ENCODE assay signal across 29 cellular contexts in the genomic region with DNA sequence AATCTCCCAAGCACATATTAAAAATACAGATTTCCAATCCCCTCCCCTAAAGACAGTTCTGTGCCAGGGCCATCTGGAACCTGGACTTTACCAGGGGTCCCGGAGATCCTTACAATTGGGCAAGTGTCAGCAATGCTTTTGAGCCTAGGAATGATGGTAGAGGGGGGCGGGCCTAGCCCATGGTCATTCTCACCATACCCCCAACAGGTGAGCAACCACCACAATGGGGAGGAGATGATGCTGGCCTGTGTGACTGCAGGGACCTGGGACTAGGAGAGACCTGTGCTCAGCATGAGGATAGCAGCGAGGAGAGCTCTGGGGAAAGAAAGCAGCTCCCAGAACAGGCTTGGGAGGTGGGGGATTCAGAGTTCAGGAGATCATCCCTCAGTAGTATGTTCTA. TPM values are rescaled to one million over a fixed set of nuclear protein-coding genes. Genes with fewer than 3 reads are reported as not detected.
DNase-seq lines count a peak whose midpoint lies in the region; ATAC-seq and TF ChIP-seq lines count a peak whose summit lies in the region.
"Had no signal": no experiment of that assay in that cellular context is flagged by ENCODE, and none has a peak within 500 bp of the region (broad histone marks: within the 10 kb centered on the region; RNA-seq: fewer than 3 reads in every experiment).

No MANE protein-coding gene starts in this region.

- intact Hi-C loops in heart left ventricle (cut with DNase I) (loop anchor here in 2 of 10 donors (5.0 kb wide), 2 partner anchors 40 to 50 kb away; no protein-coding TSS in a partner anchor), Right ventricle myocardium superior (cut with DNase I) (no loop called here), upper lobe of right lung (cut with DNase I) (no loop called here)
- intact Hi-C loops in dendritic cell treated with granulocyte-macrophage colony-stimulating factor and Interleukin-4, amounts not matched to agents 40 ng/mL and 50 ng/mL, for 4 days (cut with micrococcal nuclease), result no loop called here

- TF ChIP-seq POLR2A in heart left ventricle (IDR thresholded peaks at IDR 0.05), result no peak

- H3K36me3 ChIP-seq in heart left ventricle (no peaks in the 10 kb centered on the region), rectal smooth muscle tissue (ENCODE audit: control insufficient read depth, insufficient read depth, low read length) (no peaks in the 10 kb centered on the region), upper lobe of right lung (no peaks in the 10 kb centered on the region)

- H3K4me1 ChIP-seq in heart left ventricle (peaks cover 0 to 33% (median 13%) of the 10 kb centered on the region in 12 donors), rectal smooth muscle tissue (ENCODE audit: control insufficient read depth, insufficient read depth, low read length) (peaks cover 19% of the 10 kb centered on the region), upper lobe of right lung (peaks cover 10% of the 10 kb centered on the region)

- H3K27me3 Mint-ChIP-seq in dendritic cell treated with granulocyte-macrophage colony-stimulating factor and Interleukin-4, amounts not matched to agents 40 ng/mL and 50 ng/mL, for 4 days, result no peaks in the 10 kb centered on the region

- H3K27ac ChIP-seq in heart left ventricle (peak overlapping the region in 10 of 12 donors; percentile 48 to 88 (median 76)), rectal smooth muscle tissue (ENCODE audit: low read depth, low read length) (peak overlapping the region; percentile 84), upper lobe of right lung (peak overlapping the region; percentile 60)
- H3K27ac ChIP-seq: 22Rv1, epithelial cell of prostate, PC-9 had no signal

- 97 to 98% (median 97%) methylated on average over 3 of the region's 3 CpGs for WGBS in heart left ventricle, 4 donors

- H3K9ac ChIP-seq in rectal smooth muscle tissue (ENCODE audit: low read length), result no peak overlapping the region

- no peak overlapping the region for H3K4me3 Mint-ChIP-seq in dendritic cell treated with granulocyte-macrophage colony-stimulating factor and Interleukin-4, amounts not matched to agents 40 ng/mL and 50 ng/mL, for 4 days
- H3K4me3 Mint-ChIP-seq: immature natural killer cell, mesothelial cell of epicardium, nephron, WTC11 had no signal

- H3K27ac Mint-ChIP-seq in dendritic cell treated with granulocyte-macrophage colony-stimulating factor and Interleukin-4, amounts not matched to agents 40 ng/mL and 50 ng/mL, for 4 days, result peak overlapping the region; percentile 92
- H3K27ac Mint-ChIP-seq: activated naive CD4-positive, alpha-beta T cell treated with anti-CD3 and anti-CD28 coated beads, Interleukin-2, amount 50 U/mL, for 72 hours; immature natural killer cell; mesothelial cell of epicardium; WTC11 had no signal

- CTCF ChIA-PET in HEK293T (lab: Yijun Ruan, JAX), result interaction anchor here (1.9 kb wide), 1 partner anchor 12 kb away, joined by 5 read pairs; no protein-coding TSS in a partner anchor

- H3K4me3 ChIP-seq in heart left ventricle (no peak overlapping the region), rectal smooth muscle tissue (ENCODE audit: low read length) (no peak overlapping the region), upper lobe of right lung (no peak overlapping the region)
- H3K4me3 ChIP-seq: K562, PC-9 had no signal

- TF ChIP-seq CTCF in heart left ventricle (IDR thresholded peaks at IDR 0.05) (no peak), upper lobe of right lung (IDR thresholded peaks at IDR 0.05) (no peak)

- POLR2A ChIA-PET in HEK293T (lab: Yijun Ruan, JAX), result no interaction called here

- no peak for ATAC-seq in heart left ventricle
- no peak for ATAC-seq in Right ventricle myocardium superior (ENCODE audit: poor library complexity)
- ATAC-seq in upper lobe of right lung, result no peak
- ATAC-seq: activated naive CD4-positive, alpha-beta T cell treated with anti-CD3 and anti-CD28 coated beads, Interleukin-2, amount 50 U/mL, for 72 hours; K562; left lobe of liver; WTC11 had no signal

- DNase-seq in heart left ventricle, result no peak
- no peak for DNase-seq in Right ventricle myocardium superior
- DNase-seq in upper lobe of right lung, result no peak
- no peak for DNase-seq in mesenteric fat pad (ENCODE audit: low spot score)
- DNase-seq in HEK293T (ENCODE audit: extremely low spot score), result no peak
- no peak for DNase-seq in NCI-H1417 (lab: John Stamatoyannopoulos, UW)
- DNase-seq: activated CD4-positive, alpha-beta T cell treated with anti-CD3 and anti-CD28 coated beads, Interleukin-2, amount 50 U/mL, for 1 hour; AML-193; foreskin fibroblast; HCEC 1CT; immature natural killer cell; MM.1S; NCI-H1436; NCI-H510A treated with DMSO at 0.1 percent for 48 hours; NK-92 treated with Interleukin-12 subunit alpha and Interleukin-12 subunit beta, amount 100 ng/mL, for 24 hours; PC-9; posterior cingulate gyrus; SIG-M5; stimulated activated CD4-positive, alpha-beta T cell treated with anti-CD3 and anti-CD28 coated beads, Interleukin-1b, Interleukin-23, amount 100 ng/mL, for 48 hours had no signal

- H3K9me3 ChIP-seq in heart left ventricle, result no peaks in the 10 kb centered on the region
- no peaks in the 10 kb centered on the region for H3K9me3 ChIP-seq in upper lobe of right lung

- H3K9me3 Mint-ChIP-seq in dendritic cell treated with granulocyte-macrophage colony-stimulating factor and Interleukin-4, amounts not matched to agents 40 ng/mL and 50 ng/mL, for 4 days, result no peaks in the 10 kb centered on the region
- H3K9me3 Mint-ChIP-seq: activated naive CD4-positive, alpha-beta T cell treated with anti-CD3 and anti-CD28 coated beads, Interleukin-2, amount 50 U/mL, for 72 hours; immature natural killer cell; nephron; WTC11 had no signal

- H3K27me3 ChIP-seq in heart left ventricle (no peaks in the 10 kb centered on the region), rectal smooth muscle tissue (ENCODE audit: control insufficient read depth, insufficient read depth, low read length) (no peaks in the 10 kb centered on the region), upper lobe of right lung (no peaks in the 10 kb centered on the region)

- H3K4me1 Mint-ChIP-seq in dendritic cell treated with granulocyte-macrophage colony-stimulating factor and Interleukin-4, amounts not matched to agents 40 ng/mL and 50 ng/mL, for 4 days (ENCODE audit: low read depth), result peaks cover 52% of the 10 kb centered on the region
- H3K4me1 Mint-ChIP-seq: immature natural killer cell had no signal

- no peaks in the 10 kb centered on the region for H3K36me3 Mint-ChIP-seq in dendritic cell treated with granulocyte-macrophage colony-stimulating factor and Interleukin-4, amounts not matched to agents 40 ng/mL and 50 ng/mL, for 4 days (ENCODE audit: low read depth)
- H3K36me3 Mint-ChIP-seq: activated naive CD4-positive, alpha-beta T cell treated with anti-CD3 and anti-CD28 coated beads, Interleukin-2, amount 50 U/mL, for 72 hours; immature natural killer cell; mesothelial cell of epicardium; WTC11 had no signal

TF ChIP-seq in HEK293T, 16 proteins besides CTCF, POLR2A, EP300 and RAD21:
- TF ChIP-seq L3MBTL2 (conservative IDR thresholded peaks at IDR 0.05), result no peak
- TF ChIP-seq ARNT (IDR thresholded peaks at IDR 0.05), result no peak

RNA-seq across cellular contexts. Expression of gene ASAP2, which starts 13.9 kb away (rescaled TPM):
- total RNA-seq in heart left ventricle, result 10 to 100 TPM in 7 of 9 donors, 1 to 10 TPM in 2; 7.4 to 17.0 (median 12.9) TPM
- polyA plus RNA-seq in heart left ventricle, result 1 to 10 TPM; 6.7 to 8.0 TPM
- 10.7 TPM for total RNA-seq in Right ventricle myocardium superior
- 30.9 TPM for total RNA-seq in upper lobe of right lung
- 22.9 TPM for total RNA-seq in mesenteric fat pad
